10 cellular contexts compared by ENCODE assay signal in the genomic region with DNA sequence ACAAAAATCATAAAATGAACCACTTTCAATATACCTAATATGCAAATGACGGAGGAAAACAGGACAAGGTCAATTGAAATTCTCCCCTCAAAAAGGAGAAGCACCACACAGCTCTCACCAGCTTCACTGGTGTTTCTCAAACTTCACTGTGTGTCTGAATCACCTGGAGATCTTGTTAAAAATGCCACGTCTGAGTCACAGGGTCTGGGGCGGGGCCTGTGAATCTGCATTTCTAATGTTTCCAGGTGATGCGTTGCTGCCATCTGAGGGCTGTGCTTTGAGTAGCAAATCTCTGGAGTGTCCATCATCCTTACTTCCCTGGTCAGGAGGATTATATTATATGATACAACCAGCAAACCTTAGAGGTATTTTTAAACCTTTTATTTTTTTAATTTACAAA. TPM values are rescaled to one million over a fixed set of nuclear protein-coding genes. Genes with fewer than 3 reads are reported as not detected.
A peak's percentile ranks its signal among the peaks of the same experiment; 100 is the strongest.
DNase-seq lines count a peak whose midpoint lies in the region; ATAC-seq and TF ChIP-seq lines count a peak whose summit lies in the region.
"Had no signal": no experiment of that assay in that cellular context is flagged by ENCODE, and none has a peak within 500 bp of the region (broad histone marks: within the 10 kb centered on the region; RNA-seq: fewer than 3 reads in every experiment).

No MANE protein-coding gene starts in this region.

- no peaks in the 10 kb centered on the region for H3K79me2 ChIP-seq in H9 (ENCODE audit: insufficient read depth, low read length)

- H3K27ac ChIP-seq in 22Rv1 (no peak overlapping the region), H9 (ENCODE audit: insufficient read length, low read depth, low read length) (no peak overlapping the region)

- no peak overlapping the region for H2AFZ ChIP-seq in H9 (ENCODE audit: low read length)

- no CpG with 5 or more reads among the region's 4 CpGs for WGBS in H9 (ENCODE audit: extremely low coverage, insufficient read length, low lambda C conversion rate)

- TF ChIP-seq CTCF in 22Rv1 (IDR thresholded peaks at IDR 0.05), result peak; percentile 70
- peak; percentile 36; the same call in 2 of the 3 replicates for TF ChIP-seq CTCF in H9 (conservative IDR thresholded peaks at IDR 0.05)

- H3K4me2 ChIP-seq in H9 (ENCODE audit: insufficient read depth, insufficient read length, low read length), result no peak overlapping the region

- no peak overlapping the region for H2BK12ac ChIP-seq in H9 (ENCODE audit: insufficient read length, low read depth, low read length)

- H3K27me3 ChIP-seq in H9 (ENCODE audit: insufficient read depth, low read length), result no peaks in the 10 kb centered on the region

- no peak overlapping the region for H2AK5ac ChIP-seq in H9 (ENCODE audit: insufficient read length, low read length)

- DNase-seq in H9, result no peak
- DNase-seq in activated CD4-positive, CD25-positive, alpha-beta regulatory T cell treated with anti-CD3 and anti-CD28 coated beads, Interleukin-2, amount 50 U/mL, for 72 hours, result peak; percentile 44
- DNase-seq in islet precursor cell, result peak; percentile 63
- no peak for DNase-seq in NCI-H187 (lab: John Stamatoyannopoulos, UW)
- DNase-seq: HFFc6, NCI-H524 had no signal

- H2BK15ac ChIP-seq in H9 (ENCODE audit: low read depth, low read length), result no peak overlapping the region

- H2BK5ac ChIP-seq in H9 (ENCODE audit: insufficient read length, low read length), result no peak overlapping the region

- no peaks in the 10 kb centered on the region for H3K79me1 ChIP-seq in H9 (ENCODE audit: insufficient read depth, low read depth, low read length, poor library complexity, severe bottlenecking)

- no peaks in the 10 kb centered on the region for H3K9me3 Mint-ChIP-seq in H9
- H3K9me3 Mint-ChIP-seq: HFFc6 had no signal

- no peak overlapping the region for H4K8ac ChIP-seq in H9 (replicated peaks; ENCODE audit: insufficient read length, low read depth, low read length)

- no peak overlapping the region for H2BK120ac ChIP-seq in H9 (ENCODE audit: low read depth, low read length, poor library complexity, severe bottlenecking)

- no peak overlapping the region for H3K27ac Mint-ChIP-seq in H9
- H3K27ac Mint-ChIP-seq: HFFc6 had no signal

- no peaks in the 10 kb centered on the region; the same call in 1 of the 2 replicates for H3K4me1 ChIP-seq in H9 (ENCODE audit: insufficient read depth, low read length)

- H3K4me1 Mint-ChIP-seq in H9, result peaks cover 11 to 26% of the 10 kb centered on the region in 2 experiments

- H3K18ac ChIP-seq in H9 (ENCODE audit: insufficient read length, low read depth, low read length), result no peak overlapping the region

- H3K4me3 Mint-ChIP-seq in H9, result no peak overlapping the region
- H3K4me3 Mint-ChIP-seq: HFFc6 had no signal

- H2BK20ac ChIP-seq in H9 (ENCODE audit: low read depth, low read length, poor library complexity, severe bottlenecking), result no peak overlapping the region

- no peak overlapping the region for H3K4ac ChIP-seq in H9 (ENCODE audit: low read depth, low read length)

- no peaks in the 10 kb centered on the region; the same call in 1 of the 2 replicates for H3K27me3 Mint-ChIP-seq in H9 (ENCODE audit: low read depth)

- no peak overlapping the region for H3T11ph ChIP-seq in H9 (ENCODE audit: low read length)

- H3K36me3 Mint-ChIP-seq in H9 (ENCODE audit: insufficient read depth in 1 of 3, low read depth in 3 of 3), result peaks cover 0 to 3% (median 0%) of the 10 kb centered on the region in 3 experiments; a peak in 2 of 7 replicates

- no peak overlapping the region for H4K91ac ChIP-seq in H9 (ENCODE audit: insufficient read length, low read depth, low read length)

- H3K14ac ChIP-seq in H9 (ENCODE audit: insufficient read depth, low read length), result no peak overlapping the region

- H3K23ac ChIP-seq in H9 (ENCODE audit: insufficient read length, low read depth, low read length), result no peak overlapping the region

- no peaks in the 10 kb centered on the region for H3K23me2 ChIP-seq in H9 (ENCODE audit: insufficient read length, low read depth, low read length, poor library complexity, severe bottlenecking)

- H3K9ac ChIP-seq in H9 (ENCODE audit: extremely low read depth, insufficient read length, low read length), result no peak overlapping the region

- no peaks in the 10 kb centered on the region for H3K9me3 ChIP-seq in H9 (ENCODE audit: control insufficient read depth, low read depth, low read length)

- no peak overlapping the region for H3K56ac ChIP-seq in H9 (ENCODE audit: insufficient read length, low read depth, low read length)

- H4K20me1 ChIP-seq in H9 (ENCODE audit: control insufficient read depth, insufficient read depth, insufficient read length), result no peaks in the 10 kb centered on the region

- ATAC-seq in HG02970 (IDR thresholded peaks at IDR 0.05; ENCODE audit: low FRiP score, unreplicated experiment) (no peak), HG03095 (IDR thresholded peaks at IDR 0.05; ENCODE audit: unreplicated experiment) (no peak), HG03097 (IDR thresholded peaks at IDR 0.05; ENCODE audit: low FRiP score, unreplicated experiment) (no peak)

- H4K5ac ChIP-seq in H9 (ENCODE audit: insufficient read length, low read depth, low read length), result no peak overlapping the region

RNA-seq across cellular contexts. Expression of gene CLDN19, which starts 9.0 kb away (rescaled TPM):
- total RNA-seq in H9 (2021), result 11.1 and 12.5 TPM in 2 replicates
- total RNA-seq: HFFc6 had no signal

RNA-seq across cellular contexts. Expression of gene P3H1, which starts 35.8 kb away (rescaled TPM):
- 43.3 and 47.1 TPM in 2 replicates for total RNA-seq in H9 (2021)

RNA-seq across cellular contexts. Expression of gene C1orf50, which starts 36.1 kb away (rescaled TPM):
- total RNA-seq in H9 (2021), result 6.1 and 7.7 TPM in 2 replicates

RNA-seq across cellular contexts. Expression of gene YBX1, which starts 48.8 kb away (rescaled TPM):
- 1,019 and 1,029 TPM in 2 replicates for total RNA-seq in H9 (2021)

RNA-seq across cellular contexts. Expression of gene TMEM269, which starts 53.8 kb away (rescaled TPM):
- 0.17 and 0.44 TPM in 2 replicates for total RNA-seq in H9 (2021)
- total RNA-seq: HFFc6 had no signal

Comparison
In these comparisons a context has a peak if more than half of its experiments do, and no peak if none do; other contexts are left out.
1. DNase-seq: peak in activated CD4-positive, CD25-positive, alpha-beta regulatory T cell treated with anti-CD3 and anti-CD28 coated beads, Interleukin-2, amount 50 U/mL, for 72 hours (single experiment) and islet precursor cell (single experiment); none in H9 (single experiment) and NCI-H187 (0 of 2).